8 cellular contexts compared by ENCODE assay signal in the genomic region with DNA sequence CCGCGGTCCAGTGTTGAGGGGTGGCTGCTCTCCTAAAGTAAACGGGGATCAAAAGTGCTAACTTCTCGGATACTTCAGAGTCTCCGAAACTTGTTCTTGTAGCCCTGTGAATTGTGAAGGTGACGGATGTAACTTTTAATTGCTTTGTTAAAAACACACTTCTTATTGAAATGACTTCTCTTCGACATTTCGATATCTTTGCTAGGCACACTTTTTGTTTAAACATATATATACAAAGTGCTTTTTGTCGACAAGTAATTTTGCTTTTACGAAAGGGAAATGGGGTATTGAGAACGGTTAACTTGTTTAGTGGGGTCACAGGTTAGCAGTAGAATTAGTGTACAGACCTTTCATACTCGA. TPM values are rescaled to one million over a fixed set of nuclear protein-coding genes. Genes with fewer than 3 reads are reported as not detected.
DNase-seq lines count a peak whose midpoint lies in the region; ATAC-seq and TF ChIP-seq lines count a peak whose summit lies in the region.

No MANE protein-coding gene starts in this region.

- no peaks in the 10 kb centered on the region for H3K27me3 ChIP-seq in heart left ventricle
- H3K27me3 ChIP-seq in iPS-18a (ENCODE audit: control insufficient read depth, insufficient read depth, low read length) = peaks cover 5% of the 10 kb centered on the region
- H3K27me3 ChIP-seq in stomach smooth muscle (ENCODE audit: control insufficient read depth in 1 of 2, insufficient read depth in 2 of 2, low read length in 2 of 2) = no peaks in the 10 kb centered on the region

- H3K36me3 ChIP-seq in heart left ventricle (no peaks in the 10 kb centered on the region), iPS-18a (ENCODE audit: control insufficient read depth, low read depth, low read length) (no peaks in the 10 kb centered on the region), stomach smooth muscle (ENCODE audit: control insufficient read depth in 2 of 2, insufficient read depth in 2 of 2, low read length in 2 of 2) (no peaks in the 10 kb centered on the region)

- H3K27ac ChIP-seq in heart left ventricle = peak overlapping the region; percentile 53 to 98 (median 91)
- H3K27ac ChIP-seq in iPS-18a (ENCODE audit: low read length) = peak overlapping the region; percentile 18
- H3K27ac ChIP-seq in stomach smooth muscle (ENCODE audit: low read length) = peak overlapping the region; percentile 94

- H3K9me3 Mint-ChIP-seq in activated T-helper 1 cell treated with anti-CD3 and anti-CD28 coated beads, Interleukin-12 subunit alpha, Interleukin-12 subunit beta, Interleukin-2, Interleukin-4 antibody, amounts not matched to agents 30 ng/mL and 10 ng/mL and 1 ng/mL, durations not matched to agents 14 hours and 24 hours and 36 hours = peaks cover 30% of the 10 kb centered on the region

- H3K9ac ChIP-seq in iPS-18a (ENCODE audit: low read length) = peak overlapping the region; percentile 82
- peak overlapping the region; percentile 90 to 94 for H3K9ac ChIP-seq in stomach smooth muscle (ENCODE audit: low read length in 2 of 2)

- CTCF ChIA-PET in HEK293T (lab: Yijun Ruan, JAX) = no interaction called here

- H3K4me1 ChIP-seq in heart left ventricle (peaks cover 0 to 29% (median 17%) of the 10 kb centered on the region in 12 donors), iPS-18a (ENCODE audit: control insufficient read depth, low read depth, low read length) (peaks cover 9% of the 10 kb centered on the region), stomach smooth muscle (ENCODE audit: control insufficient read depth, insufficient read depth, low read length) (peaks cover 9% of the 10 kb centered on the region)

- WGBS in heart left ventricle, 4 donors = 1% methylated on average over 12 of the region's 12 CpGs

- intact Hi-C loops in heart left ventricle (cut with DNase I) = loop anchor here in 5 of 10 donors (5.0 to 10.0 kb wide), 7 partner anchors 98 to 1038 kb away; a partner anchor contains a TSS
- intact Hi-C loops in Right ventricle myocardium superior (cut with DNase I) = no loop called here
- intact Hi-C loops in activated T-helper 1 cell treated with anti-CD3 and anti-CD28 coated beads, Interleukin-12 subunit alpha, Interleukin-12 subunit beta, Interleukin-2, Interleukin-4 antibody, amounts not matched to agents 30 ng/mL and 10 ng/mL and 1 ng/mL, durations not matched to agents 14 hours and 24 hours and 36 hours (cut with micrococcal nuclease) = loop anchor here (1.0 to 5.0 kb wide), 6 partner anchors 87 to 610 kb away; a partner anchor contains a TSS

- TF ChIP-seq POLR2A in heart left ventricle (IDR thresholded peaks at IDR 0.05) = no peak

- ATAC-seq in heart left ventricle (no peak), Right ventricle myocardium superior (ENCODE audit: poor library complexity) (no peak)

- no peak for DNase-seq in heart left ventricle
- DNase-seq in Right ventricle myocardium superior = no peak
- no peak for DNase-seq in activated T-helper 1 cell treated with anti-CD3 and anti-CD28 coated beads, Interleukin-12 subunit alpha, Interleukin-12 subunit beta, Interleukin-2, Interleukin-4 antibody, amounts not matched to agents 30 ng/mL and 10 ng/mL and 1 ng/mL, durations not matched to agents 14 hours and 24 hours and 36 hours (ENCODE audit: low spot score)
- DNase-seq in HEK293T (ENCODE audit: extremely low spot score) = no peak
- DNase-seq in NCI-H187 treated with DMSO at 0.1 percent for 48 hours (lab: John Stamatoyannopoulos, UW) = no peak
- DNase-seq in EL = no peak

- H3K9me3 ChIP-seq in heart left ventricle (peaks cover 0 to 14% (median 0%) of the 10 kb centered on the region in 12 donors), iPS-18a (ENCODE audit: control insufficient read depth, low read depth, low read length) (peaks cover 5% of the 10 kb centered on the region), stomach smooth muscle (ENCODE audit: control insufficient read depth in 2 of 2, low read length in 2 of 2) (peaks cover 0 to 10% of the 10 kb centered on the region in 2 donors)

- POLR2A ChIA-PET in HEK293T (lab: Yijun Ruan, JAX) = no interaction called here

- peak overlapping the region; percentile 87 for H3K4me3 Mint-ChIP-seq in activated T-helper 1 cell treated with anti-CD3 and anti-CD28 coated beads, Interleukin-12 subunit alpha, Interleukin-12 subunit beta, Interleukin-2, Interleukin-4 antibody, amounts not matched to agents 30 ng/mL and 10 ng/mL and 1 ng/mL, durations not matched to agents 14 hours and 24 hours and 36 hours

- H3K27me3 Mint-ChIP-seq in activated T-helper 1 cell treated with anti-CD3 and anti-CD28 coated beads, Interleukin-12 subunit alpha, Interleukin-12 subunit beta, Interleukin-2, Interleukin-4 antibody, amounts not matched to agents 30 ng/mL and 10 ng/mL and 1 ng/mL, durations not matched to agents 14 hours and 24 hours and 36 hours (ENCODE audit: insufficient read depth) = peaks cover 8% of the 10 kb centered on the region

- H3K36me3 Mint-ChIP-seq in activated T-helper 1 cell treated with anti-CD3 and anti-CD28 coated beads, Interleukin-12 subunit alpha, Interleukin-12 subunit beta, Interleukin-2, Interleukin-4 antibody, amounts not matched to agents 30 ng/mL and 10 ng/mL and 1 ng/mL, durations not matched to agents 14 hours and 24 hours and 36 hours (ENCODE audit: low read depth) = peaks cover 32% of the 10 kb centered on the region

- H3K4me3 ChIP-seq in heart left ventricle (peak overlapping the region; percentile 66 to 100 (median 87)), iPS-18a (ENCODE audit: low read length) (peak overlapping the region; percentile 98), stomach smooth muscle (ENCODE audit: low read length in 2 of 2) (peak overlapping the region; percentile 80 to 86)

- peaks cover 44% of the 10 kb centered on the region for H3K4me1 Mint-ChIP-seq in activated T-helper 1 cell treated with anti-CD3 and anti-CD28 coated beads, Interleukin-12 subunit alpha, Interleukin-12 subunit beta, Interleukin-2, Interleukin-4 antibody, amounts not matched to agents 30 ng/mL and 10 ng/mL and 1 ng/mL, durations not matched to agents 14 hours and 24 hours and 36 hours (ENCODE audit: low read depth)

- TF ChIP-seq CTCF in heart left ventricle (IDR thresholded peaks at IDR 0.05) = no peak

- H3K27ac Mint-ChIP-seq in activated T-helper 1 cell treated with anti-CD3 and anti-CD28 coated beads, Interleukin-12 subunit alpha, Interleukin-12 subunit beta, Interleukin-2, Interleukin-4 antibody, amounts not matched to agents 30 ng/mL and 10 ng/mL and 1 ng/mL, durations not matched to agents 14 hours and 24 hours and 36 hours = peak overlapping the region; percentile 74

TF ChIP-seq in HEK293T, 16 proteins besides CTCF, POLR2A, EP300 and RAD21:
- TF ChIP-seq CTBP1 (IDR thresholded peaks at IDR 0.05; ENCODE audit: borderline replicate concordance) = no peak
- TF ChIP-seq HDGF (IDR thresholded peaks at IDR 0.05; ENCODE audit: borderline replicate concordance) = no peak
- TF ChIP-seq FOXK2 (IDR thresholded peaks at IDR 0.05) = no peak
- TF ChIP-seq SP1 (IDR thresholded peaks at IDR 0.05) = no peak
- TF ChIP-seq FOXA1 (IDR thresholded peaks at IDR 0.05) = no peak
- no peak for TF ChIP-seq BHLHE40 (IDR thresholded peaks at IDR 0.05; ENCODE audit: borderline replicate concordance)
- TF ChIP-seq, protein P1, sequence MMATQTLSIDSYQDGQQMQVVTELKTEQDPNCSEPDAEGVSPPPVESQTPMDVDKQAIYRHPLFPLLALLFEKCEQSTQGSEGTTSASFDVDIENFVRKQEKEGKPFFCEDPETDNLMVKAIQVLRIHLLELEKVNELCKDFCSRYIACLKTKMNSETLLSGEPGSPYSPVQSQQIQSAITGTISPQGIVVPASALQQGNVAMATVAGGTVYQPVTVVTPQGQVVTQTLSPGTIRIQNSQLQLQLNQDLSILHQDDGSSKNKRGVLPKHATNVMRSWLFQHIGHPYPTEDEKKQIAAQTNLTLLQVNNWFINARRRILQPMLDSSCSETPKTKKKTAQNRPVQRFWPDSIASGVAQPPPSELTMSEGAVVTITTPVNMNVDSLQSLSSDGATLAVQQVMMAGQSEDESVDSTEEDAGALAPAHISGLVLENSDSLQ (IDR thresholded peaks at IDR 0.05) = no peak
- no peak for TF ChIP-seq L3MBTL2 (conservative IDR thresholded peaks at IDR 0.05)
- no peak for TF ChIP-seq NFRKB (IDR thresholded peaks at IDR 0.05)
- no peak for TF ChIP-seq ZNF384 (IDR thresholded peaks at IDR 0.05)
- TF ChIP-seq FOXM1 (IDR thresholded peaks at IDR 0.05; ENCODE audit: borderline replicate concordance) = no peak
- TF ChIP-seq TARDBP (IDR thresholded peaks at IDR 0.05) = no peak
- TF ChIP-seq LEF1 (IDR thresholded peaks at IDR 0.05; ENCODE audit: borderline replicate concordance) = no peak

RNA-seq across cellular contexts. Expression of a gene that starts 0.6 kb away (rescaled TPM):
- total RNA-seq in heart left ventricle (10 to 100 TPM; 12.3 to 23.9 (median 12.9) TPM), Right ventricle myocardium superior (13.7 TPM)
- 1 to 10 TPM; 7.4 to 7.7 TPM for polyA plus RNA-seq in heart left ventricle
- 26.1 and 31.4 TPM in 2 replicates for total RNA-seq in activated T-helper 1 cell treated with anti-CD3 and anti-CD28 coated beads, Interleukin-12 subunit alpha, Interleukin-12 subunit beta, Interleukin-2, Interleukin-4 antibody, amounts not matched to agents 30 ng/mL and 10 ng/mL and 1 ng/mL, durations not matched to agents 14 hours and 24 hours and 36 hours

Comparison
In these comparisons a context has a peak if more than half of its experiments do, and no peak if none do; other contexts are left out.
1. H3K27ac ChIP-seq: peak in every context shown above with its lines; median percentile 94 in stomach smooth muscle; 91 in heart left ventricle; 18 in iPS-18a.